21 cellular contexts compared by ENCODE assay signal in the genomic region with DNA sequence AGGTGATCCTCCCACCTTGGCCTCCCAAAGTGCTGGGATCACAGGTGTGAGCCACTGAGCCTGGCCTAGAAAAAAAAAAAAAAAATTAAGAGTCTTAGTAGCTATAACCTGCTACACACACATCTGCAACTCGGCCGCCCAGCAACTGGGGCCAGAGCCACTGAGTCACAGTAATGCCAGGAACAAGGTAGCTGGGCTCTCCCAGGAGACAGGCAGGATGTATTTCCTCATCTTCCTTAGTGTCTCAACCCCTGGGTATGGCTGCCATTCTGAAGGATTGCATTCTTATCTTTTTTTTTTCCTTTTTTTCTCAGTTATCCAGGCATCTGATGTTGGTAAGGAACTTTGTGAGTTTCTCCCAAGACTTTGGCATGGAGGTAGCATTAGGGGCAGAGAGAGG. TPM values are rescaled to one million over a fixed set of nuclear protein-coding genes. Genes with fewer than 3 reads are reported as not detected.
A peak's percentile ranks its signal among the peaks of the same experiment; 100 is the strongest.
DNase-seq lines count a peak whose midpoint lies in the region; ATAC-seq and TF ChIP-seq lines count a peak whose summit lies in the region.
"Had no signal": no experiment of that assay in that cellular context is flagged by ENCODE, and none has a peak within 500 bp of the region (broad histone marks: within the 10 kb centered on the region; RNA-seq: fewer than 3 reads in every experiment).

No MANE protein-coding gene starts in this region.

- no peaks in the 10 kb centered on the region for H3K9me3 ChIP-seq in breast epithelium
- no peaks in the 10 kb centered on the region for H3K9me3 ChIP-seq in mammary epithelial cell (replicated peaks; ENCODE audit: insufficient read depth, low read length)
- H3K9me3 ChIP-seq: BLaER1 had no signal

- no peak overlapping the region for H2AFZ ChIP-seq in mammary epithelial cell (ENCODE audit: low read depth, low read length)

- no peaks in the 10 kb centered on the region for H3K36me3 ChIP-seq in breast epithelium
- no peaks in the 10 kb centered on the region for H3K36me3 ChIP-seq in mammary epithelial cell (ENCODE audit: insufficient read depth, low read length)
- H3K36me3 ChIP-seq: BLaER1 had no signal

- WGBS in mammary epithelial cell (ENCODE audit: low coverage, missing lambda C conversion rate) = 83% methylated on average over 2 of the region's 2 CpGs

- H3K4me1 Mint-ChIP-seq in MCF 10A (ENCODE audit: insufficient read depth, unreplicated experiment) = no peaks in the 10 kb centered on the region

- no peaks in the 10 kb centered on the region for H3K79me2 ChIP-seq in mammary epithelial cell (ENCODE audit: insufficient read depth, low read length)

- no peak overlapping the region for H3K9ac ChIP-seq in mammary epithelial cell (ENCODE audit: insufficient read depth, low read length)
- H3K9ac ChIP-seq: BLaER1 had no signal

- CTCF ChIA-PET in MCF 10A (lab: Yijun Ruan, JAX) (interaction anchor here (0.6 to 1.0 kb wide), 5 partner anchors 8 to 350 kb away, joined by 3 to 9 read pairs (median 4); no protein-coding TSS in a partner anchor), mammary epithelial cell (lab: Charles Lee; ENCODE audit: low non-redundant PET) (no interaction called here)

- H3K4me1 ChIP-seq in breast epithelium (no peaks in the 10 kb centered on the region), mammary epithelial cell (ENCODE audit: insufficient read depth, low read length) (peaks cover 4% of the 10 kb centered on the region)

- DNase-seq in MCF 10A (ENCODE audit: unreplicated experiment) = peak; percentile 47
- no peak for DNase-seq in breast epithelium (ENCODE audit: low spot score in 2 of 2)
- DNase-seq in mammary epithelial cell = peak; percentile 57
- peak; percentile 53 for DNase-seq in fibroblast of pulmonary artery (ENCODE audit: low read depth)
- DNase-seq in activated gamma-delta T cell treated with Interleukin-2 at 50 U/mL for 16 hours = no peak
- no peak for DNase-seq in NCI-H146 (lab: John Stamatoyannopoulos, UW)
- no peak for DNase-seq in Right ventricle myocardium superior
- DNase-seq: 8988T, DND-41, GDM1, Kasumi-1, NCI-H1417, NCI-H2029, NCI-H510A, NCI-H774 had no signal

- intact Hi-C loops in MCF 10A (cut with micrococcal nuclease) = no loop called here
- intact Hi-C loops in breast epithelium (cut with DNase I; ENCODE audit: low total_unique reads) = no loop called here
- intact Hi-C loops in mammary epithelial cell (cut with micrococcal nuclease) = no loop called here
- intact Hi-C loops in Right ventricle myocardium superior (cut with DNase I) = no loop called here

- H4K20me1 ChIP-seq in mammary epithelial cell (ENCODE audit: insufficient read depth, low read length) = no peaks in the 10 kb centered on the region
- H4K20me1 ChIP-seq: BLaER1 had no signal

- no peak for ATAC-seq in HG02973 (IDR thresholded peaks at IDR 0.05; ENCODE audit: unreplicated experiment)
- ATAC-seq in Right ventricle myocardium superior (ENCODE audit: poor library complexity) = no peak

- H3K4me3 ChIP-seq in breast epithelium (no peak overlapping the region), mammary epithelial cell (replicated peaks in 1 of 3; ENCODE audit: insufficient read depth in 1 of 3, low read depth in 2 of 3, low read length in 3 of 3) (no peak overlapping the region), fibroblast of pulmonary artery (replicated peaks; ENCODE audit: low read depth, low read length) (no peak overlapping the region)
- H3K4me3 ChIP-seq: BLaER1 had no signal

- no peaks in the 10 kb centered on the region for H3K9me3 Mint-ChIP-seq in MCF 10A (ENCODE audit: unreplicated experiment)
- H3K9me3 Mint-ChIP-seq: IgD-negative memory B cell had no signal

- TF ChIP-seq CTCF in MCF 10A (IDR thresholded peaks at IDR 0.05; ENCODE audit: unreplicated experiment) (no peak), breast epithelium (IDR thresholded peaks at IDR 0.05) (no peak), mammary epithelial cell (conservative IDR thresholded peaks at IDR 0.05 in 1 of 2, IDR thresholded peaks at IDR 0.05 in 1 of 2; ENCODE audit: extremely low read depth in 1 of 2, insufficient read depth in 1 of 2, low read depth in 1 of 2, low read length in 2 of 2) (no peak), fibroblast of pulmonary artery (IDR thresholded peaks at IDR 0.05; ENCODE audit: low read length, missing control alignments) (no peak)

- dilution Hi-C loops in mammary epithelial cell (cut with HindIII; ENCODE audit: low sequenced_read_pairs) = no loop called here

- BruUV-seq in MCF 10A (replicated peaks; lab: Mats Ljungman, UMichigan) = no TSS peak
- BruUV-seq in mammary epithelial cell (replicated peaks; lab: Mats Ljungman, UMichigan) = no TSS peak

- POLR2A ChIA-PET in MCF 10A (lab: Yijun Ruan, JAX) = interaction anchor here (0.6 kb wide), 1 partner anchor 22 kb away, joined by 4 read pairs; no protein-coding TSS in a partner anchor

- in situ Hi-C loops in mammary epithelial cell (cut with MboI; ENCODE audit: low sequenced_read_pairs in 2 of 2) = no loop called here

- H3K27ac Mint-ChIP-seq in MCF 10A (ENCODE audit: low read depth, unreplicated experiment) = no peak overlapping the region
- H3K27ac Mint-ChIP-seq: IgD-negative memory B cell had no signal

- no peak overlapping the region for H3K4me3 Mint-ChIP-seq in MCF 10A (ENCODE audit: unreplicated experiment)

- H3K27me3 ChIP-seq in breast epithelium = no peaks in the 10 kb centered on the region
- no peaks in the 10 kb centered on the region for H3K27me3 ChIP-seq in mammary epithelial cell (ENCODE audit: insufficient read depth, low read length)
- H3K27me3 ChIP-seq: BLaER1 had no signal

- H3K27ac ChIP-seq in breast epithelium (no peak overlapping the region), mammary epithelial cell (ENCODE audit: insufficient read depth, low read depth, low read length) (no peak overlapping the region)
- H3K27ac ChIP-seq: BLaER1 had no signal

- peaks cover 43% of the 10 kb centered on the region for H3K27me3 Mint-ChIP-seq in MCF 10A (ENCODE audit: insufficient read depth, unreplicated experiment)

- H3K36me3 Mint-ChIP-seq in MCF 10A (ENCODE audit: insufficient read depth, unreplicated experiment) = no peaks in the 10 kb centered on the region
- H3K36me3 Mint-ChIP-seq: IgD-negative memory B cell had no signal

- no peak for TF ChIP-seq POLR2A in breast epithelium (IDR thresholded peaks at IDR 0.05)

- H3K4me2 ChIP-seq in mammary epithelial cell (ENCODE audit: insufficient read depth, low read depth, low read length) = no peak overlapping the region
- H3K4me2 ChIP-seq: BLaER1 had no signal

RNA-seq across cellular contexts. Expression of a gene that starts 7.1 kb away (rescaled TPM):
- 74.2 and 95.3 TPM in 2 replicates for total RNA-seq in MCF 10A (2022)
- 10 to 100 TPM; 79.4 to 83.0 (median 81.0) TPM for total RNA-seq in breast epithelium
- total RNA-seq in mammary epithelial cell = 100 to 1,000 TPM; 112 to 159 TPM
- polyA plus RNA-seq in mammary epithelial cell = 184 TPM
- 160 TPM for polyA minus RNA-seq in mammary epithelial cell
- 88.0 TPM for total RNA-seq in Right ventricle myocardium superior

RNA-seq across cellular contexts. Expression of a gene that starts 10.7 kb away (rescaled TPM):
- total RNA-seq in MCF 10A (2022) = 0.61 and 0.77 TPM in 2 replicates
- total RNA-seq in breast epithelium = 1 to 10 TPM in 1 of 3 donors, under 1 TPM in 1, not detected in 1; 0.44 to 3.4 TPM
- total RNA-seq in mammary epithelial cell = 10 to 100 TPM in 1 of 2 donors, under 1 TPM in 1; 0.67 to 12.7 TPM
- 7.8 TPM for polyA plus RNA-seq in mammary epithelial cell
- 2.5 TPM for polyA minus RNA-seq in mammary epithelial cell
- total RNA-seq in Right ventricle myocardium superior = 0.40 TPM
- total RNA-seq: H1, HT-29, SK-MEL-5 had no signal

RNA-seq across cellular contexts. Expression of a gene that starts 41.7 kb away (rescaled TPM):
- total RNA-seq in MCF 10A (2022) = 9.6 and 17.1 TPM in 2 replicates
- total RNA-seq in breast epithelium = 10 to 100 TPM in 1 of 3 donors, under 1 TPM in 1, not detected in 1; 0.32 to 13.0 TPM
- total RNA-seq in mammary epithelial cell = 1 to 10 TPM in 1 of 2 donors, not detected in 1; 8.2 TPM
- 5.1 TPM for polyA plus RNA-seq in mammary epithelial cell
- not detected for polyA minus RNA-seq in mammary epithelial cell
- not detected for total RNA-seq in Right ventricle myocardium superior
- total RNA-seq: H1, HT-29, SK-MEL-5 had no signal
- polyA plus RNA-seq: IgD-negative memory B cell had no signal

RNA-seq across cellular contexts. Expression of a gene that starts 46.0 kb away (rescaled TPM):
- not detected in 2 replicates for total RNA-seq in MCF 10A (2022)
- 1 to 10 TPM in 1 of 3 donors, not detected in 2; 1.2 TPM for total RNA-seq in breast epithelium
- total RNA-seq in mammary epithelial cell = not detected
- polyA plus RNA-seq in mammary epithelial cell = not detected
- not detected for polyA minus RNA-seq in mammary epithelial cell
- total RNA-seq in Right ventricle myocardium superior = not detected
- total RNA-seq: H1, HT-29, SK-MEL-5 had no signal
- polyA plus RNA-seq: H1, IgD-negative memory B cell had no signal

RNA-seq across cellular contexts. Expression of a gene that starts 46.1 kb away (rescaled TPM):
- total RNA-seq in MCF 10A (2022) (14.7 and 17.0 TPM in 2 replicates), breast epithelium (100 to 1,000 TPM in 2 of 3 donors, 10 to 100 TPM in 1; 90.5 to 158 (median 104) TPM), mammary epithelial cell (10 to 100 TPM; 36.2 to 53.3 TPM), Right ventricle myocardium superior (37.5 TPM)
- 20.1 TPM for polyA plus RNA-seq in mammary epithelial cell
- polyA minus RNA-seq in mammary epithelial cell = 55.2 TPM

Comparison
In these comparisons a context has a peak if more than half of its experiments do, and no peak if none do; other contexts are left out.
1. DNase-seq: peak in MCF 10A (single experiment), mammary epithelial cell (single experiment) and fibroblast of pulmonary artery (single experiment); none in breast epithelium (0 of 2), activated gamma-delta T cell treated with Interleukin-2 at 50 U/mL for 16 hours (single experiment), NCI-H146 (single experiment) and Right ventricle myocardium superior (single experiment).